8 cellular contexts compared by ENCODE assay signal in genomic region chr3:124887177-124887995, GRCh38. TPM values are rescaled to one million over a fixed set of nuclear protein-coding genes. Genes with fewer than 3 reads are reported as not detected.
A peak's percentile ranks its signal among the peaks of the same experiment; 100 is the strongest.
DNase-seq lines count a peak whose midpoint lies in the region; ATAC-seq and TF ChIP-seq lines count a peak whose summit lies in the region.

ITGB5 (minus strand) TSS chr3:124887365; CDS start chr3:124887000, 365 bp downstream.

- H3K4me1 ChIP-seq in KMS-11 (ENCODE audit: low read depth, poor library complexity, severe bottlenecking) (peaks cover 37% of the 10 kb centered on the region), right lobe of liver (peaks cover 0 to 14% (median 0%) of the 10 kb centered on the region in 4 donors)
- H3K4me1 ChIP-seq in effector memory CD4-positive, alpha-beta T cell (ENCODE audit: control insufficient read depth, insufficient read depth, low read length, poor library complexity, severe bottlenecking) = peaks cover 5% of the 10 kb centered on the region

- no peaks in the 10 kb centered on the region for H4K20me1 ChIP-seq in KMS-11 (ENCODE audit: insufficient read depth)

- peak; percentile 57 for ATAC-seq in GM21515 (IDR thresholded peaks at IDR 0.05; ENCODE audit: unreplicated experiment)
- ATAC-seq in activated B cell treated with CpG ODN at 0.5 μM for 24 hours (ENCODE audit: low read depth) = peak; percentile 67
- ATAC-seq in right lobe of liver = peak; percentile 82 to 92 (median 87)
- no peak for ATAC-seq in HG03378 (IDR thresholded peaks at IDR 0.05; ENCODE audit: unreplicated experiment)

- no peaks in the 10 kb centered on the region for H3K36me3 Mint-ChIP-seq in activated B cell treated with CpG ODN at 0.5 μM for 24 hours (ENCODE audit: low read depth)

- peak within 1 kb of the TSS; percentile 88 for H2AFZ ChIP-seq in KMS-11 (ENCODE audit: low read depth)

- peak within 1 kb of the TSS; percentile 72 for H3K4me3 ChIP-seq in KMS-11 (IDR thresholded peaks at IDR 0.05; ENCODE audit: insufficient read depth, low read depth, low read length)
- H3K4me3 ChIP-seq in effector memory CD4-positive, alpha-beta T cell (ENCODE audit: insufficient read depth, low read depth, low read length, poor library complexity, severe bottlenecking) = peak within 1 kb of the TSS; percentile 67
- H3K4me3 ChIP-seq in right lobe of liver = peak within 1 kb of the TSS; percentile 70 to 72 (median 72)

- peak within 1 kb of the TSS; percentile 78 for H3K4me3 Mint-ChIP-seq in activated B cell treated with CpG ODN at 0.5 μM for 24 hours

- H3K27ac ChIP-seq in KMS-11 (peak within 1 kb of the TSS; percentile 64), right lobe of liver (peak within 1 kb of the TSS; percentile 89 to 94 (median 92))
- no peak within 1 kb of the TSS for H3K27ac ChIP-seq in effector memory CD4-positive, alpha-beta T cell (ENCODE audit: insufficient read depth, low read length, poor library complexity, severe bottlenecking)

- POLR2A ChIA-PET in activated B cell treated with CpG ODN at 0.5 μM for 24 hours (lab: Charles Lee) = no interaction called here

- intact Hi-C loops in activated B cell treated with CpG ODN at 0.5 μM for 24 hours (cut with micrococcal nuclease) = no loop called here
- intact Hi-C loops in right lobe of liver (cut with DNase I) = loop anchor here in 1 of 2 donors (10.0 kb wide), 1 partner anchor 53 kb away; no protein-coding TSS in a partner anchor

- peak; percentile 91 for TF ChIP-seq POLR2A in right lobe of liver (IDR thresholded peaks at IDR 0.05)

- CTCF ChIA-PET in activated B cell treated with CpG ODN at 0.5 μM for 24 hours (lab: Charles Lee) = no interaction called here

- no peaks in the 10 kb centered on the region for H3K9me3 ChIP-seq in effector memory CD4-positive, alpha-beta T cell (ENCODE audit: control insufficient read depth, low read length)
- no peaks in the 10 kb centered on the region for H3K9me3 ChIP-seq in right lobe of liver

- no peak within 1 kb of the TSS for H3K27ac Mint-ChIP-seq in activated B cell treated with CpG ODN at 0.5 μM for 24 hours

- peaks cover 6% of the 10 kb centered on the region for H3K4me1 Mint-ChIP-seq in activated B cell treated with CpG ODN at 0.5 μM for 24 hours

- peak within 1 kb of the TSS; percentile 77 for H3K9ac ChIP-seq in KMS-11

- no peaks in the 10 kb centered on the region for H3K9me3 Mint-ChIP-seq in activated B cell treated with CpG ODN at 0.5 μM for 24 hours

- WGBS in right lobe of liver (ENCODE audit: insufficient coverage, low coverage, low lambda C conversion rate, missing lambda C conversion rate) = 6% methylated on average over 37 of the region's 79 CpGs

- H3K79me2 ChIP-seq in KMS-11 (ENCODE audit: insufficient read depth, low read depth) = peaks cover 36% of the 10 kb centered on the region; the same call in 1 of the 2 replicates

- peak within 1 kb of the TSS; percentile 64; the same call in 1 of the 2 replicates for H3K4me2 ChIP-seq in KMS-11

- H3K27me3 ChIP-seq in KMS-11 (ENCODE audit: insufficient read depth, low read depth) (no peaks in the 10 kb centered on the region), right lobe of liver (no peaks in the 10 kb centered on the region)
- H3K27me3 ChIP-seq in effector memory CD4-positive, alpha-beta T cell (replicated peaks; ENCODE audit: control insufficient read depth, insufficient read depth, low read length, poor library complexity, severe bottlenecking) = peaks cover 11% of the 10 kb centered on the region

- peaks cover 49% of the 10 kb centered on the region for H3K27me3 Mint-ChIP-seq in activated B cell treated with CpG ODN at 0.5 μM for 24 hours

- H3K36me3 ChIP-seq in KMS-11 (ENCODE audit: insufficient read depth) (no peaks in the 10 kb centered on the region), right lobe of liver (peaks cover 0 to 1% (median 0%) of the 10 kb centered on the region in 4 donors)
- H3K36me3 ChIP-seq in effector memory CD4-positive, alpha-beta T cell (ENCODE audit: control insufficient read depth, insufficient read depth, low read length) = no peaks in the 10 kb centered on the region

- peak; percentile 82 for DNase-seq in DMS53 (lab: John Stamatoyannopoulos, UW)
- peak; percentile 32 for DNase-seq in activated B cell treated with CpG ODN at 0.5 μM for 24 hours
- no peak for DNase-seq in effector memory CD4-positive, alpha-beta T cell
- peak; percentile 90 to 92 (median 92) for DNase-seq in right lobe of liver
- DNase-seq in stimulated activated CD4-positive, alpha-beta T cell treated with anti-CD3 and anti-CD28 coated beads, Interleukin-4, amount 100 ng/mL, for 48 hours (ENCODE audit: low read depth in 2 of 2) = peak; percentile 12 to 25

- no peak for TF ChIP-seq CTCF in KMS-11 (conservative IDR thresholded peaks at IDR 0.05; ENCODE audit: low read depth, low read length)
- no peak for TF ChIP-seq CTCF in activated B cell treated with CpG ODN at 0.5 μM for 24 hours (IDR thresholded peaks at IDR 0.05)
- TF ChIP-seq CTCF in right lobe of liver (IDR thresholded peaks at IDR 0.05) = no peak

RNA-seq across cellular contexts. Expression of gene ITGB5, which starts in this region (rescaled TPM):
- total RNA-seq in activated B cell treated with CpG ODN at 0.5 μM for 24 hours (not detected in 2 replicates), right lobe of liver (100 to 1,000 TPM in 3 of 6 experiments, 10 to 100 TPM in 3; 61.3 to 125 (median 98.4) TPM)

Comparison
In these comparisons a context has a peak if more than half of its experiments do, and no peak if none do; other contexts are left out.
1. RNA of gene ITGB5 (total RNA-seq): 61.3 to 125 TPM in right lobe of liver; not detected in activated B cell treated with CpG ODN at 0.5 μM for 24 hours; every median in the first group is over 10 times any median in the second.
2. Peak in DNase-seq and ATAC-seq in activated B cell treated with CpG ODN at 0.5 μM for 24 hours; RNA of the gene not detected or under 1 TPM.
3. DNase-seq: peak in DMS53 (single experiment), right lobe of liver (3 of 3) and stimulated activated CD4-positive, alpha-beta T cell treated with anti-CD3 and anti-CD28 coated beads, Interleukin-4, amount 100 ng/mL, for 48 hours (2 of 2); none in effector memory CD4-positive, alpha-beta T cell (0 of 3).
4. Peak in every context shown above with its lines, with median percentiles within 50 percentile points of each other: H3K4me3 ChIP-seq.